ENCODE assay signal across 8 cellular contexts in the genomic region with DNA sequence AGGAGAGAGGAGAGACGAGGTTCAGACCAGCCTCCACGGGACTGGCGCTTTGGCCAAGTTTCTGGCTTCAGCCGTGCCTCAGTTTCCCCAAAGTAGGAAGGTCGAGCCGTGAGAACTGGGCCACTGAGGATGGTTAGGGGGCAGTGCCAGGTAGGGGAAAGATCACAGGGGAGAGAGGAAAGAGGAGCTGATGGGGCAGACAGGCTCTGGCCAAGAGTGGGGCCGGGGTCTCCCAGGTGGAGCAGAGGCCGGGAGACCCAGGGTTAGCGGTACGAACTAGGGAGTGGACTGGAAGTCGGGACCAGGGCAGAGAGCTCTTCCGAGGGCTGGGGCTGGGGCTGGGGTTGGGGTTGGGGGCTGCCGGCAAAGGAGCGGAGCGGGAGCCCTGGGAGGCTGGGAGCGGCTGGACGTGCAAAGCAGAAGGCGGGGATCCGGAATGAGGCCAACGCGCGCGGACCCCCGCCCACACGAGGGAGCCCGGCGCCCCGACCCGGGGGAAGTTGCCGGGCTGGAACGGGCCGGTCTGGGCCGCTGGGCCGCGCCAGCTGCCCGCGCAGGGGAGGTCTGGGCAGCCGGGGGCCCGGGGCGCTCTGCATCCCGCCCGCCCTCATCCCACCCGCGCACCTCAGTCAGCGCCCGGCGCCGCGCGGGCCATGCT. TPM values are rescaled to one million over a fixed set of nuclear protein-coding genes. Genes with fewer than 3 reads are reported as not detected.
DNase-seq lines count a peak whose midpoint lies in the region; FAIRE-seq and TF ChIP-seq lines count a peak whose summit lies in the region.

No MANE protein-coding gene starts in this region.

- DNase-seq in AG04450 (ENCODE audit: low read depth, low spot score) (no peak), H7 (no peak), hepatic stellate cell (ENCODE audit: low spot score) (peak; percentile 45), small intestine (no peak), GM19239 (ENCODE audit: insufficient read length, low spot score) (no peak), DMS153 (lab: John Stamatoyannopoulos, UW) (no peak), NOMO-1 (lab: John Stamatoyannopoulos, UW; ENCODE audit: unreplicated experiment in 2 of 2) (no peak)
- DNase-seq in activated CD8-positive, alpha-beta memory T cell treated with anti-CD3 and anti-CD28 coated beads, Interleukin-2, amount 50 U/mL, for 4 hours: peak; percentile 24

- H3K4me3 ChIP-seq in AG04450 (ENCODE audit: low read depth, low read length): peak overlapping the region; percentile 72
- H3K4me3 ChIP-seq in H7 (ENCODE audit: insufficient read depth, low read depth, low read length): peak overlapping the region; percentile 63
- peak overlapping the region; percentile 82 to 84 for H3K4me3 ChIP-seq in small intestine (ENCODE audit: low read depth in 1 of 2, low read length in 2 of 2)

- CTCF ChIA-PET in AG04450 (lab: Charles Lee): interaction anchor here (1.0 to 1.2 kb wide), 2 partner anchors 15 to 332 kb away, joined by 3 read pairs; no protein-coding TSS in a partner anchor

- POLR2A ChIA-PET in AG04450 (lab: Yijun Ruan, JAX): interaction anchor here (2.4 to 3.0 kb wide), 2 partner anchors 10 to 58 kb away, joined by 12 to 31 read pairs; no protein-coding TSS in a partner anchor

- no peak for TF ChIP-seq CTCF in AG04450 (IDR thresholded peaks at IDR 0.05; ENCODE audit: low read depth, low read length)

- peaks cover 0 to 15% of the 10 kb centered on the region in 2 donors for H3K4me1 ChIP-seq in small intestine (ENCODE audit: control insufficient read depth in 2 of 2, insufficient read depth in 1 of 2, low read depth in 1 of 2, low read length in 1 of 2)

- H3K9me3 ChIP-seq in AG04450 (ENCODE audit: control insufficient read depth, insufficient read depth, low read length) (no peaks in the 10 kb centered on the region), small intestine (ENCODE audit: control insufficient read depth, low read depth) (no peaks in the 10 kb centered on the region)

- H3K36me3 ChIP-seq in H7 (replicated peaks; ENCODE audit: control insufficient read depth, insufficient read depth, low read length) (peaks cover 6% of the 10 kb centered on the region), small intestine (ENCODE audit: control insufficient read depth in 2 of 2, insufficient read depth in 2 of 2, low read length in 2 of 2) (no peaks in the 10 kb centered on the region)

- H3K27ac ChIP-seq in AG04450 (ENCODE audit: low read depth, low read length) (peak overlapping the region; percentile 4), small intestine (ENCODE audit: low read depth in 1 of 2, low read length in 1 of 2) (peak overlapping the region in 1 of 2 donors; percentile 43)

- WGBS in small intestine, 3 donors: 1 to 2% (median 2%) methylated on average over 14 to 50 of the region's 50 CpGs

- FAIRE-seq in small intestine (lab: Jason Lieb, UNC) (no peak), GM19239 (lab: Jason Lieb, UNC) (no peak)

- H3K27me3 ChIP-seq in AG04450 (ENCODE audit: control insufficient read depth, insufficient read depth, low read length) (no peaks in the 10 kb centered on the region), H7 (ENCODE audit: control insufficient read depth, insufficient read depth, low read length) (no peaks in the 10 kb centered on the region), small intestine (ENCODE audit: control insufficient read depth in 2 of 2, insufficient read depth in 2 of 2, low read length in 2 of 2) (no peaks in the 10 kb centered on the region)

RNA-seq across cellular contexts. Expression of a gene that starts 0.4 kb away (rescaled TPM):
- polyA plus RNA-seq in AG04450 (2011; rRNA removed): 12.4 and 18.2 TPM in 2 replicates
- 30.8 and 35.7 TPM in 2 replicates for polyA minus RNA-seq in AG04450 (2011; rRNA and poly(A)+ RNA removed)
- 62.7 and 64.1 TPM in 2 replicates for total RNA-seq in H7 (2014; rRNA removed; shearing (Covaris generic))
- 1 to 10 TPM; 5.6 to 9.1 (median 7.6) TPM for polyA plus RNA-seq in small intestine

RNA-seq across cellular contexts. Expression of a gene that starts 15.9 kb away (rescaled TPM):
- polyA plus RNA-seq in AG04450 (2011; rRNA removed) (4.0 and 5.9 TPM in 2 replicates), small intestine (10 to 100 TPM; 19.6 to 26.8 (median 21.9) TPM)
- 6.3 and 11.3 TPM in 2 replicates for polyA minus RNA-seq in AG04450 (2011; rRNA and poly(A)+ RNA removed)
- total RNA-seq in H7 (2014; rRNA removed; shearing (Covaris generic)): 11.2 and 13.7 TPM in 2 replicates

Comparison
In these comparisons a context has a peak if more than half of its experiments do, and no peak if none do; other contexts are left out.
1. DNase-seq: peak in activated CD8-positive, alpha-beta memory T cell treated with anti-CD3 and anti-CD28 coated beads, Interleukin-2, amount 50 U/mL, for 4 hours (single experiment) and hepatic stellate cell (single experiment); none in AG04450 (single experiment), H7 (single experiment), small intestine (single experiment), GM19239 (single experiment), DMS153 (single experiment) and NOMO-1 (0 of 2).
2. Peak in every context shown above with its lines, with median percentiles within 50 percentile points of each other: H3K4me3 ChIP-seq.